In the genomic region with DNA sequence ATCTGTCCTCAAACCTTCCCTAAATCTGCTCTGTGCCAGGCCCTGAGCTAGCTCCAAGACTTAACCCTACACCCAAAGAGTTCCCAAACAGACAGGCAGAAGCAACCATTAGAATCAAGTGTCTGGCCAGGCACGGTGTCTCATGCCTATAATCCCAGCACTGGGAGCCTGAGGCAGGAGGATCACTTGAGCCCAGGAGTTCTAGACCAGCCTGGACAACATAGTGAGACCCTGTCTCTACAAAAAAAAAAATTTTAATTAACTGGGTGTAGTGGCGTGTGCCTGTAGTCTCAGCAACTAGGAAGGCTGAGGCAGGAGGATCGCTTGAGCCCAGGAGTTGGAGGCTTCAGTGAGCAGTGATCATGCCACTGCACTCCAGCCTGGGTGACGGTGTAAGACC, we compare ENCODE assay signal across 1 cellular context.
TF ChIP-seq lines count a peak whose summit lies in the region.

No MANE protein-coding gene starts in this region.

TF ChIP-seq in WTC11, 78 proteins besides CTCF, POLR2A, EP300 and RAD21:
- peak; percentile 5; the same call in 1 of the 2 replicates for TF ChIP-seq ZNF121 (CRISPR knock-in tag; IDR thresholded peaks at IDR 0.05)
